In the genomic region with DNA sequence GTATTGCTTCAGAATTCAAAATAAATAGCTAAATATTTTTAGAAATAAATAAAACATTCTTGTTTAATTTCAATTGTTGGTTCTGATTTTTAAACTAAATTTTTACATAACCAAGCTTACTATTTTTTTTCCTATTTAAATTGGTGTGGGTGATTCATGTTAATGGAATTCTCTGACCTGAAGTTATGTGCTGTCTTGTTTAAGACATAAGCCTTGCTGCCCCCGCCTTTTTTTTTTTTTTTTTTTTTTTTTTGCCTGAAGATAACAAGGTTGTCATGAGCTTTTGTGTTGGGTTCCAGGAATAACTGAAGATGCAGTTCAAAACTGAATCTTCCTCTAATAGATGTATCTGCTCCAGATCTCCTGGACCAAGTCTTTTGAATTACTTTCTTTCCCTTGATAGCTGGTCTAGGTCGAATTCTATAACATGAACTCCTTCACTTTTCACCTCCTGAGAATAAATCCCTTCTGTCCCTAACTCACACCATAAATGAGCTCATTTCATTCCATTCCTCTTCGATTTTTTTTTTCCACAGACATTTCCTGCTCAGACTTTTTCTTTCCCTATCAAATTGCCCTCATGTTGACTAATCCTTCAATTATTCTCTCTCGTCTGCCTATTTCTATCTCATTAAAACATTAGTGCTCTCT, we compare ENCODE assay signal across 15 cellular contexts.
DNase-seq lines count a peak whose midpoint lies in the region; ATAC-seq, FAIRE-seq and TF ChIP-seq lines count a peak whose summit lies in the region.
"Had no signal": no experiment of that assay in that cellular context is flagged by ENCODE, and none has a peak within 500 bp of the region (broad histone marks: within the 10 kb centered on the region; RNA-seq: fewer than 3 reads in every experiment).

No MANE protein-coding gene starts in this region.

- H3K9me3 ChIP-seq in RWPE2 (ENCODE audit: severe bottlenecking) (no peaks in the 10 kb centered on the region), fibroblast of lung (ENCODE audit: control insufficient read depth, insufficient read depth, low read depth, low read length) (no peaks in the 10 kb centered on the region), pancreas (no peaks in the 10 kb centered on the region)

- H3K4me1 ChIP-seq in RWPE2 (ENCODE audit: insufficient read depth, poor library complexity, severe bottlenecking) (peaks cover 17% of the 10 kb centered on the region), fibroblast of lung (ENCODE audit: control insufficient read depth, extremely low read depth, insufficient read depth, low read length) (peaks cover 3% of the 10 kb centered on the region), pancreas (no peaks in the 10 kb centered on the region)

- intact Hi-C loops in pancreas (cut with DNase I), result no loop called here

- no peak overlapping the region for H3K9ac ChIP-seq in fibroblast of lung (ENCODE audit: insufficient read depth, low read length)

- no peak overlapping the region for H3K4me3 ChIP-seq in RWPE2 (ENCODE audit: severe bottlenecking)
- H3K4me3 ChIP-seq in fibroblast of lung (replicated peaks in 1 of 4; ENCODE audit: control extremely low read depth in 1 of 4, insufficient read depth in 1 of 4, low read depth in 3 of 4, low read length in 4 of 4), result no peak overlapping the region
- no peak overlapping the region for H3K4me3 ChIP-seq in pancreas
- H3K4me3 ChIP-seq: GM12878 had no signal

- no peak overlapping the region for H2AFZ ChIP-seq in fibroblast of lung (ENCODE audit: low read length)

- H3K36me3 ChIP-seq in RWPE2 (ENCODE audit: low read depth), result no peaks in the 10 kb centered on the region
- no peaks in the 10 kb centered on the region for H3K36me3 ChIP-seq in fibroblast of lung (ENCODE audit: control insufficient read depth, insufficient read depth, low read length)
- no peaks in the 10 kb centered on the region for H3K36me3 ChIP-seq in pancreas

- H3K4me2 ChIP-seq in fibroblast of lung (ENCODE audit: extremely low read depth, insufficient read depth, low read length), result no peak overlapping the region

- no peaks in the 10 kb centered on the region for H4K20me1 ChIP-seq in fibroblast of lung (ENCODE audit: control insufficient read depth, extremely low read depth, insufficient read depth, low read length)

- 29 to 38% methylated on average over 4 of the region's 4 CpGs for WGBS in pancreas, 2 donors

- peak; percentile 95 for FAIRE-seq in pancreas (lab: Jason Lieb, UNC)
- FAIRE-seq: GM12878 had no signal

- ATAC-seq in RWPE2 (ENCODE audit: low read depth) (peak; percentile 38; the same call in 1 of the 3 replicates), pancreas (no peak), GM19023 (IDR thresholded peaks at IDR 0.05; ENCODE audit: unreplicated experiment) (no peak), HG03342 (IDR thresholded peaks at IDR 0.05; ENCODE audit: unreplicated experiment) (no peak)
- no peak for ATAC-seq in stimulated activated naive CD8-positive, alpha-beta T cell treated with anti-CD3 and anti-CD28 coated beads, Interleukin-15, Interleukin-2, amounts not matched to agents 100 U/mL and 50 U/mL, for 24 hours
- ATAC-seq: GM12878 had no signal

- H3K27ac ChIP-seq in RWPE2 (ENCODE audit: poor library complexity, severe bottlenecking) (peak overlapping the region; percentile 89), fibroblast of lung (ENCODE audit: insufficient read depth, low read length) (no peak overlapping the region), pancreas (no peak overlapping the region)

- H3K79me2 ChIP-seq in fibroblast of lung (ENCODE audit: control insufficient read depth, insufficient read depth, low read length), result no peaks in the 10 kb centered on the region

- TF ChIP-seq CTCF in RWPE2 (IDR thresholded peaks at IDR 0.05; ENCODE audit: poor library complexity, severe bottlenecking), result no peak
- TF ChIP-seq CTCF in fibroblast of lung (conservative IDR thresholded peaks at IDR 0.05 in 1 of 2, IDR thresholded peaks at IDR 0.05 in 1 of 2; ENCODE audit: low read depth in 1 of 2, low read length in 2 of 2), result no peak
- TF ChIP-seq CTCF in pancreas (IDR thresholded peaks at IDR 0.05), result no peak

- no peaks in the 10 kb centered on the region for H3K27me3 ChIP-seq in RWPE2 (ENCODE audit: insufficient read depth, poor library complexity, severe bottlenecking)
- H3K27me3 ChIP-seq in fibroblast of lung (ENCODE audit: control insufficient read depth, insufficient read depth, low read length), result no peaks in the 10 kb centered on the region
- H3K27me3 ChIP-seq in pancreas, result no peaks in the 10 kb centered on the region

- DNase-seq in EH (ENCODE audit: low read depth) (peak; percentile 91), RWPE2 (ENCODE audit: low spot score) (no peak), fibroblast of lung (ENCODE audit: low read depth in 2 of 2) (peak; percentile 58 to 88), pancreas (no peak)
- DNase-seq in stimulated activated CD4-positive, alpha-beta T cell treated with anti-CD3 and anti-CD28 coated beads, Interleukin-4, amount 100 ng/mL, for 24 hours, result no peak
- no peak for DNase-seq in stimulated activated naive CD8-positive, alpha-beta T cell treated with anti-CD3 and anti-CD28 coated beads, Interleukin-15, Interleukin-2, amounts not matched to agents 100 U/mL and 50 U/mL, for 24 hours
- DNase-seq: activated CD8-positive, alpha-beta memory T cell treated with anti-CD3 and anti-CD28 coated beads for 24 hours; activated naive CD8-positive, alpha-beta T cell treated with anti-CD3 and anti-CD28 coated beads for 36 hours; Kasumi-1; nephron progenitor cell; OCI-M1; stimulated activated naive CD4-positive, alpha-beta T cell had no signal

Comparison
In these comparisons a context has a peak if more than half of its experiments do, and no peak if none do; other contexts are left out.
1. DNase-seq: peak in EH (single experiment) and fibroblast of lung (2 of 2); none in RWPE2 (single experiment), pancreas (0 of 6), stimulated activated CD4-positive, alpha-beta T cell treated with anti-CD3 and anti-CD28 coated beads, Interleukin-4, amount 100 ng/mL, for 24 hours (single experiment) and stimulated activated naive CD8-positive, alpha-beta T cell treated with anti-CD3 and anti-CD28 coated beads, Interleukin-15, Interleukin-2, amounts not matched to agents 100 U/mL and 50 U/mL, for 24 hours (single experiment).